Comparison of ENCODE assay signal across 26 cellular contexts in genomic region chr10:133267829-133268228, GRCh38. TPM values are rescaled to one million over a fixed set of nuclear protein-coding genes. Genes with fewer than 3 reads are reported as not detected.
"Had no signal": no experiment of that assay in that cellular context is flagged by ENCODE, and none has a peak within 500 bp of the region (broad histone marks: within the 10 kb centered on the region; RNA-seq: fewer than 3 reads in every experiment).

No MANE protein-coding gene starts in this region.

- H3K27me3 ChIP-seq: cardiac muscle cell, esophagus muscularis mucosa, gastroesophageal sphincter, heart left ventricle, sigmoid colon, thyroid gland had no signal

- H3K27ac ChIP-seq: cardiac muscle cell, esophagus muscularis mucosa, gastroesophageal sphincter, heart left ventricle, left lung, sigmoid colon, thyroid gland had no signal

- DNase-seq: activated B cell treated with CpG ODN at 0.5 μM for 24 hours; activated CD4-positive, alpha-beta memory T cell treated with anti-CD3 and anti-CD28 coated beads, Interleukin-2, amount 10 ng/mL, durations not matched to agents 7 days and 5 days; activated CD4-positive, alpha-beta T cell treated with anti-CD3 and anti-CD28 coated beads for 4 hours; activated CD8-positive, alpha-beta memory T cell treated with anti-CD3 and anti-CD28 coated beads, Interleukin-2, amount 10 ng/mL, durations not matched to agents 7 days and 5 days; activated naive CD4-positive, alpha-beta T cell treated with Interleukin-2 at 50 U/mL for 16 hours; activated naive CD8-positive, alpha-beta T cell treated with anti-CD3 and anti-CD28 coated beads, Interleukin-2, amount 10 ng/mL, durations not matched to agents 7 days and 5 days; amygdala; effector memory CD4-positive, alpha-beta T cell; heart left ventricle; left lung; nucleus accumbens; sigmoid colon; stimulated activated CD4-positive, alpha-beta T cell treated with anti-CD3 and anti-CD28 coated beads, Interleukin-4, amount 100 ng/mL, for 4 hours; stimulated activated naive B cell treated with anti-CD40 and anti-IgM and Interleukin-4, amounts not matched to agents 10 μg/mL and 1 μg/mL and 100 μg/mL, for 72 hours; thyroid gland had no signal

- H3K9me3 ChIP-seq: esophagus muscularis mucosa, gastroesophageal sphincter, heart left ventricle, left lung, sigmoid colon, thyroid gland had no signal

- H3K4me1 ChIP-seq: thyroid gland had no signal

- H3K36me3 ChIP-seq: cardiac muscle cell, sigmoid colon, thyroid gland had no signal

- H3K4me3 ChIP-seq: cardiac muscle cell, esophagus muscularis mucosa, gastroesophageal sphincter, heart left ventricle, left lung, sigmoid colon, thyroid gland had no signal

RNA-seq across cellular contexts. Expression of gene VENTX, which starts 30.2 kb away (rescaled TPM):
- total RNA-seq: activated CD4-positive, alpha-beta memory T cell treated with anti-CD3 and anti-CD28 coated beads, Interleukin-2, amount 10 ng/mL, durations not matched to agents 7 days and 5 days; cardiac muscle cell; chondrocyte; endothelial cell of umbilical vein; kidney epithelial cell; lung microvascular endothelial cell; natural killer cell treated with Interleukin-12 subunit alpha and Interleukin-12 subunit beta and Interleukin-15 and Interleukin-18, amount 100 ng/mL, for 72 hours had no signal

RNA-seq across cellular contexts. Expression of gene UTF1, which starts 37.8 kb away (rescaled TPM):
- total RNA-seq: activated B cell treated with CpG ODN at 0.5 μM for 24 hours; activated CD4-positive, alpha-beta memory T cell treated with anti-CD3 and anti-CD28 coated beads, Interleukin-2, amount 10 ng/mL, durations not matched to agents 7 days and 5 days; activated CD8-positive, alpha-beta memory T cell treated with anti-CD3 and anti-CD28 coated beads, Interleukin-2, amount 10 ng/mL, durations not matched to agents 7 days and 5 days; activated naive CD8-positive, alpha-beta T cell treated with anti-CD3 and anti-CD28 coated beads, Interleukin-2, amount 10 ng/mL, durations not matched to agents 7 days and 5 days; cardiac muscle cell; chondrocyte; endothelial cell of umbilical vein; esophagus muscularis mucosa; gastroesophageal sphincter; heart left ventricle; kidney epithelial cell; left lung; lung microvascular endothelial cell; mesothelial cell of epicardium; natural killer cell treated with Interleukin-12 subunit alpha and Interleukin-12 subunit beta and Interleukin-15 and Interleukin-18, amount 100 ng/mL, for 72 hours; sigmoid colon; subcutaneous adipose tissue; thyroid gland; ureter had no signal
